Comparison of ENCODE assay signal across 12 cellular contexts in the genomic region with DNA sequence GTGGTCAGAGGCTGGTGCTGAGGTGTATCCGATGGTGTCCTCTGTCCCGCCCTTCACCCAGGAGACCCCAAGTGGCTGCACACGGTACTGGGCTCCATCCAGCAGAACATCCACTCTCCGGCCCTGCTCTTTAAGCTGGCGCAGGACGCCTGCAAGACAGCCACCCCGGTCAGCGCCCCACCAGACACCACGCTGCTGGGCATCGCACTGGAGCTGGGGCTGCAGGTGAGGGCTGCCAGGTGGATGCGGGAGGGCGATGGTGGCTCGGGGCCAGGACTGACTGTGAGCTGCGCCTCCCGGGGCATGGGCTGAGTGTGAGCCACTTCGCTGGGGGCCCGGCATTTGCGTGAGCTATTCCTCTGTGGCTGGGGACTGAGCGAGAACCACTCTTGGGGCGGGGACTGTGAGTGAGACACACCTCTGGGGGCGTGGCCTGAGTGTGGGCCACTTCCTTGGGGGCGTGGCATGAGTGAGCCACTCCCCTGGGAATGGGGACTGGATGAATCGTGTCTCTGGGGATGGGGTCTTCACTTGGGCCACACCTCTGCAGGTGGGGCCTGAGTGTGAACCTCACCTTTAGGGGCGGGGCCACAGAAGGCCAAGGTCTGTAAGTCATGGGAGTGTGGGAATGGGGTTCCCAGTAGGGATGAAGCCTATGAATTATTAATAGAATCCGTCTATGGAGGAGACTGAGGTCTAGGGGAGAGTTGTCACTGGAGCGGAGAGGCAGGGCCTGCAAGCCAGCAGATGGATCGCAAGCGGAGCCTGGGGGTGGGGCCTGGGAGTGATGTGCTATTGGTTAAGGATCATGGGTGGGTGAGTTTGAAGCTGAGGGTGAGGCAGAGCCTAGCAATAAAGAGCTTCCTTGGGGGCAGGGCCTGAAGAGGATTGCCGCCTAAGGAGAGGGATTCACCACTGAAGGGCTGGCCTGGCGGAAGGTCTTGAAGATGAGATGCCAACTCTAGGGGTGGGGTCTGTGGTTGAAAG. TPM values are rescaled to one million over a fixed set of nuclear protein-coding genes. Genes with fewer than 3 reads are reported as not detected.
A peak's percentile ranks its signal among the peaks of the same experiment; 100 is the strongest.
DNase-seq lines count a peak whose midpoint lies in the region; ATAC-seq and TF ChIP-seq lines count a peak whose summit lies in the region.
"Had no signal": no experiment of that assay in that cellular context is flagged by ENCODE, and none has a peak within 500 bp of the region (broad histone marks: within the 10 kb centered on the region; RNA-seq: fewer than 3 reads in every experiment).

No MANE protein-coding gene starts in this region.

- no peaks in the 10 kb centered on the region for H3K27me3 Mint-ChIP-seq in activated CD4-positive, alpha-beta T cell treated with anti-CD3 and anti-CD28 coated beads for 36 hours
- no peaks in the 10 kb centered on the region for H3K27me3 Mint-ChIP-seq in chondrocyte (ENCODE audit: low read depth)

- intact Hi-C loops in activated CD4-positive, alpha-beta T cell treated with anti-CD3 and anti-CD28 coated beads for 36 hours (cut with DNase I, micrococcal nuclease) = no loop called here

- H3K9me3 Mint-ChIP-seq in activated CD4-positive, alpha-beta T cell treated with anti-CD3 and anti-CD28 coated beads for 36 hours (ENCODE audit: low read depth) = no peaks in the 10 kb centered on the region
- H3K9me3 Mint-ChIP-seq in chondrocyte (ENCODE audit: low read depth) = no peaks in the 10 kb centered on the region

- no peaks in the 10 kb centered on the region for H3K27me3 ChIP-seq in MG63
- no peaks in the 10 kb centered on the region for H3K27me3 ChIP-seq in smooth muscle cell (ENCODE audit: low read depth)

- ATAC-seq in activated CD4-positive, alpha-beta T cell treated with anti-CD3 and anti-CD28 coated beads for 36 hours = peak; percentile 65
- no peak for ATAC-seq in HG02623 (IDR thresholded peaks at IDR 0.05; ENCODE audit: unreplicated experiment)

- POLR2A ChIA-PET in activated CD4-positive, alpha-beta T cell treated with anti-CD3 and anti-CD28 coated beads for 36 hours (lab: Charles Lee) = no interaction called here

- no peak overlapping the region for H3K4me2 ChIP-seq in smooth muscle cell

- H3K36me3 Mint-ChIP-seq in activated CD4-positive, alpha-beta T cell treated with anti-CD3 and anti-CD28 coated beads for 36 hours (ENCODE audit: low read depth) = peaks cover 11% of the 10 kb centered on the region
- peaks cover 18% of the 10 kb centered on the region for H3K36me3 Mint-ChIP-seq in chondrocyte (ENCODE audit: low read depth)

- H2AFZ ChIP-seq in smooth muscle cell (ENCODE audit: low read depth) = no peak overlapping the region

- H3K27ac ChIP-seq in smooth muscle cell (ENCODE audit: low read depth) = no peak overlapping the region

- CTCF ChIA-PET in activated CD4-positive, alpha-beta T cell treated with anti-CD3 and anti-CD28 coated beads for 36 hours (lab: Charles Lee) = interaction anchor here (1.1 to 1.4 kb wide), 2 partner anchors 8 to 38 kb away, joined by 3 to 4 read pairs; no protein-coding TSS in a partner anchor

- H3K4me3 ChIP-seq in MG63 (no peak overlapping the region), smooth muscle cell (no peak overlapping the region), foreskin fibroblast (ENCODE audit: low read depth in 1 of 2, low read length in 2 of 2) (no peak overlapping the region)

- H3K4me1 ChIP-seq in smooth muscle cell (ENCODE audit: low read depth) = no peaks in the 10 kb centered on the region

- H3K36me3 ChIP-seq in MG63 = peaks cover 78% of the 10 kb centered on the region
- H3K36me3 ChIP-seq in smooth muscle cell (ENCODE audit: low read depth) = no peaks in the 10 kb centered on the region

- peaks cover 2% of the 10 kb centered on the region for H3F3A ChIP-seq in smooth muscle cell (ENCODE audit: low read depth)

- H3K9ac ChIP-seq in smooth muscle cell (ENCODE audit: low read depth) = no peak overlapping the region

- peaks cover 3% of the 10 kb centered on the region for H3K4me1 Mint-ChIP-seq in activated CD4-positive, alpha-beta T cell treated with anti-CD3 and anti-CD28 coated beads for 36 hours
- H3K4me1 Mint-ChIP-seq in chondrocyte (ENCODE audit: low read depth) = peaks cover 6% of the 10 kb centered on the region

- H3K9me3 ChIP-seq in MG63 = peaks cover 5% of the 10 kb centered on the region; the same call in 1 of the 2 replicates
- H3K9me3 ChIP-seq in smooth muscle cell (replicated peaks; ENCODE audit: low read depth) = no peaks in the 10 kb centered on the region

- WGBS in smooth muscle cell (ENCODE audit: low lambda C conversion rate) = 87% methylated on average over 30 of the region's 30 CpGs

- TF ChIP-seq CTCF in chondrocyte (IDR thresholded peaks at IDR 0.05) = peak; percentile 38
- peak; percentile 8 for TF ChIP-seq CTCF in smooth muscle cell (IDR thresholded peaks at IDR 0.05; ENCODE audit: borderline replicate concordance, insufficient read depth, poor library complexity, severe bottlenecking)
- TF ChIP-seq CTCF in foreskin fibroblast (IDR thresholded peaks at IDR 0.05; ENCODE audit: low read depth, low read length) = no peak

- DNase-seq in activated CD4-positive, alpha-beta T cell treated with anti-CD3 and anti-CD28 coated beads for 36 hours = peak; percentile 48
- DNase-seq in activated CD4-positive, alpha-beta T cell treated with anti-CD3 and anti-CD28 coated beads, Interleukin-2, amount 50 U/mL, for 4 hours = no peak
- DNase-seq in MG63 (peak; percentile 60), chondrocyte (ENCODE audit: low spot score) (no peak), smooth muscle cell (lab: John Stamatoyannopoulos, UW; ENCODE audit: unreplicated experiment) (no peak), middle frontal gyrus (ENCODE audit: extremely low spot score, low spot score) (no peak), foreskin fibroblast (no peak)
- DNase-seq: effector memory CD4-positive, alpha-beta T cell; NCI-H1092; stimulated activated CD4-positive, alpha-beta T cell treated with anti-CD3 and anti-CD28 coated beads, Interleukin-4, amount 100 ng/mL, for 1 hour had no signal

- no peak overlapping the region for H3K4me3 Mint-ChIP-seq in activated CD4-positive, alpha-beta T cell treated with anti-CD3 and anti-CD28 coated beads for 36 hours
- H3K4me3 Mint-ChIP-seq in chondrocyte (ENCODE audit: unreplicated experiment) = no peak overlapping the region

- H4K20me1 ChIP-seq in smooth muscle cell (ENCODE audit: low read depth) = peaks cover 67% of the 10 kb centered on the region

- H3K79me2 ChIP-seq in smooth muscle cell (ENCODE audit: low read depth) = no peaks in the 10 kb centered on the region

- no peak overlapping the region for H3K27ac Mint-ChIP-seq in activated CD4-positive, alpha-beta T cell treated with anti-CD3 and anti-CD28 coated beads for 36 hours
- peak overlapping the region; percentile 66 for H3K27ac Mint-ChIP-seq in chondrocyte (ENCODE audit: unreplicated experiment)

RNA-seq across cellular contexts. Expression of a gene that starts 30.5 kb away (rescaled TPM):
- total RNA-seq in activated CD4-positive, alpha-beta T cell treated with anti-CD3 and anti-CD28 coated beads for 36 hours = 1 to 10 TPM; 5.6 to 5.8 TPM
- 4.8 and 7.9 TPM in 2 replicates for total RNA-seq in MG63 (2014; rRNA removed; shearing (Covaris generic); ENCODE audit: low replicate concordance)
- 6.8 to 10.6 TPM (median 9.5 TPM) in 3 replicates for total RNA-seq in chondrocyte
- total RNA-seq in smooth muscle cell = 3.0 and 4.7 TPM in 2 replicates
- polyA plus RNA-seq in smooth muscle cell = 5.8 and 8.2 TPM in 2 replicates

RNA-seq across cellular contexts. Expression of a gene that starts 51.2 kb away (rescaled TPM):
- total RNA-seq in activated CD4-positive, alpha-beta T cell treated with anti-CD3 and anti-CD28 coated beads for 36 hours = 1 to 10 TPM; 1.2 to 1.6 TPM
- not detected in 2 replicates for total RNA-seq in MG63 (2014; rRNA removed; shearing (Covaris generic); ENCODE audit: low replicate concordance)
- total RNA-seq in chondrocyte = 4.4 to 6.7 TPM (median 4.7 TPM) in 3 replicates
- total RNA-seq in smooth muscle cell = not detected in 2 replicates
- 2.7 and 2.8 TPM in 2 replicates for polyA plus RNA-seq in smooth muscle cell
- total RNA-seq: mesenteric fat pad had no signal

RNA-seq across cellular contexts. Expression of a gene that starts 51.5 kb away (rescaled TPM):
- 100 to 1,000 TPM; 115 to 142 TPM for total RNA-seq in activated CD4-positive, alpha-beta T cell treated with anti-CD3 and anti-CD28 coated beads for 36 hours
- total RNA-seq in MG63 (2014; rRNA removed; shearing (Covaris generic); ENCODE audit: low replicate concordance) = 70.3 and 247 TPM in 2 replicates
- total RNA-seq in chondrocyte = 71.2 to 91.5 TPM (median 75.7 TPM) in 3 replicates
- total RNA-seq in smooth muscle cell = 117 and 192 TPM in 2 replicates
- 298 TPM in 2 replicates for polyA plus RNA-seq in smooth muscle cell

Comparison
In these comparisons a context has a peak if more than half of its experiments do, and no peak if none do; other contexts are left out.
1. DNase-seq: peak in activated CD4-positive, alpha-beta T cell treated with anti-CD3 and anti-CD28 coated beads for 36 hours (single experiment) and MG63 (single experiment); none in activated CD4-positive, alpha-beta T cell treated with anti-CD3 and anti-CD28 coated beads, Interleukin-2, amount 50 U/mL, for 4 hours (0 of 2), chondrocyte (single experiment), smooth muscle cell (single experiment), middle frontal gyrus (single experiment) and foreskin fibroblast (0 of 2).